ENCODE assay signal across 20 cellular contexts in the genomic region with DNA sequence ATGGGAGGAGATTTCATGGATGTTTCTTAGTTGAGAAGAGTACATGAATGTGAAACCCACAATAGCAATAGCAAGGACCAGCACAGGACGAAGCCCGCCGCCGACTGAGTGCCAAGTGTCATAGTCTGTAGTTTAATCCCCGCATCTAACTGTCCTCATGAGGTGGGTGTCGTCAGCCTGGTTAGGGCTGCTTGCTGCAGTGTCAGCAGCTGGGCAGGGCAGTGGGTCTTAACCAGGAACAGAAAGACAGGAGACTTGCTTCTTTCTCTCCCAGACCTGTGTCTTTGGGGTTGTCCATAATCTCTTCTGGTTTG.
DNase-seq lines count a peak whose midpoint lies in the region; ATAC-seq, FAIRE-seq and TF ChIP-seq lines count a peak whose summit lies in the region.
"Had no signal": no experiment of that assay in that cellular context is flagged by ENCODE, and none has a peak within 500 bp of the region (broad histone marks: within the 10 kb centered on the region; RNA-seq: fewer than 3 reads in every experiment).

No MANE protein-coding gene starts in this region.

- H3K4me1 ChIP-seq in lower lobe of right lung (peaks cover 42% of the 10 kb centered on the region), stomach (peaks cover 13 to 56% (median 37%) of the 10 kb centered on the region in 4 donors)

- H3K36me3 ChIP-seq in lower lobe of right lung (no peaks in the 10 kb centered on the region), stomach (no peaks in the 10 kb centered on the region)
- H3K36me3 ChIP-seq: breast epithelium, thoracic aorta had no signal

- WGBS in stomach, 5 donors: 75 to 94% (median 86%) methylated on average over 6 of the region's 6 CpGs

- peaks cover 41% of the 10 kb centered on the region for H3K27me3 Mint-ChIP-seq in Calu3 (ENCODE audit: unreplicated experiment)

- ATAC-seq in lower lobe of right lung: no peak
- ATAC-seq: HCT116; natural killer cell treated with Interleukin-12 subunit alpha and Interleukin-12 subunit beta and Interleukin-15 and Interleukin-18, amount 100 ng/mL, for 72 hours; PC-3 had no signal

- H3K4me3 ChIP-seq in lower lobe of right lung: no peak overlapping the region
- no peak overlapping the region for H3K4me3 ChIP-seq in stomach

- H3K27ac ChIP-seq in lower lobe of right lung (peak overlapping the region; percentile 2), stomach (peak overlapping the region; percentile 26 to 80 (median 72))
- H3K27ac ChIP-seq: breast epithelium, thoracic aorta had no signal

- H3K4me1 Mint-ChIP-seq in Calu3 (ENCODE audit: low read depth, unreplicated experiment): peaks cover 10% of the 10 kb centered on the region

- no peak overlapping the region for H3K27ac Mint-ChIP-seq in Calu3 (ENCODE audit: unreplicated experiment)
- H3K27ac Mint-ChIP-seq: activated naive CD8-positive, alpha-beta T cell treated with anti-CD3 and anti-CD28 coated beads for 36 hours; activated T-cell treated with anti-CD3 and anti-CD28 coated beads, Interleukin-2, amount 50 U/mL, for 24 hours; natural killer cell treated with Interleukin-12 subunit alpha and Interleukin-12 subunit beta and Interleukin-15 and Interleukin-18, amount 100 ng/mL, for 72 hours had no signal

- intact Hi-C loops in lower lobe of right lung (cut with DNase I): no loop called here
- intact Hi-C loops in stomach (cut with DNase I; ENCODE audit: low total_unique reads): no loop called here
- intact Hi-C loops in Calu3 (cut with micrococcal nuclease; ENCODE audit: unreplicated experiment): no loop called here

- TF ChIP-seq CTCF in lower lobe of right lung (IDR thresholded peaks at IDR 0.05) (no peak), stomach (IDR thresholded peaks at IDR 0.05) (no peak), Calu3 (IDR thresholded peaks at IDR 0.05; ENCODE audit: unreplicated experiment) (no peak)

- TF ChIP-seq EP300 in stomach (IDR thresholded peaks at IDR 0.05): no peak

- no peak for FAIRE-seq in GM12892 (lab: Jason Lieb, UNC)
- FAIRE-seq: TTC549 had no signal

- no peaks in the 10 kb centered on the region for H3K9me3 Mint-ChIP-seq in Calu3 (ENCODE audit: low read depth, unreplicated experiment)
- H3K9me3 Mint-ChIP-seq: activated naive CD8-positive, alpha-beta T cell treated with anti-CD3 and anti-CD28 coated beads for 36 hours; activated T-cell treated with anti-CD3 and anti-CD28 coated beads, Interleukin-2, amount 50 U/mL, for 24 hours; natural killer cell treated with Interleukin-12 subunit alpha and Interleukin-12 subunit beta and Interleukin-15 and Interleukin-18, amount 100 ng/mL, for 72 hours had no signal

- TF ChIP-seq POLR2A in stomach (IDR thresholded peaks at IDR 0.05) (no peak), GM12892 (IDR thresholded peaks at IDR 0.05; ENCODE audit: low read depth, low read length) (no peak)

- H3K9me3 ChIP-seq in lower lobe of right lung (no peaks in the 10 kb centered on the region), stomach (no peaks in the 10 kb centered on the region)
- H3K9me3 ChIP-seq: breast epithelium, thoracic aorta had no signal

- CTCF ChIA-PET in Calu3 (lab: Charles Lee): no interaction called here

- no TSS peak for BruUV-seq in Calu3 (replicated peaks; lab: Mats Ljungman, UMichigan)

- DNase-seq in NCI-H526 treated with DMSO at 0.1 percent for 48 hours (lab: John Stamatoyannopoulos, UW): peak; percentile 73
- peak; percentile 55 for DNase-seq in ecto neural progenitor cell (ENCODE audit: low spot score)
- no peak for DNase-seq in lower lobe of right lung
- no peak for DNase-seq in stomach
- no peak for DNase-seq in GM12892 (ENCODE audit: insufficient read length)
- no peak for DNase-seq in NCI-H128 (lab: John Stamatoyannopoulos, UW; ENCODE audit: unreplicated experiment)
- DNase-seq in SIG-M5 (lab: John Stamatoyannopoulos, UW): no peak
- no peak for DNase-seq in Calu3
- DNase-seq: activated CD4-positive, alpha-beta T cell treated with anti-CD3 and anti-CD28 coated beads, Interleukin-2, amount 50 U/mL, for 4 hours; activated naive CD8-positive, alpha-beta T cell treated with anti-CD3 and anti-CD28 coated beads for 36 hours; activated T-cell treated with anti-CD3 and anti-CD28 coated beads, Interleukin-2, amount 50 U/mL, for 24 hours; AML-193; NCI-H2081 treated with DMSO at 0.1 percent for 48 hours; PC-3; stimulated activated CD4-positive, alpha-beta T cell treated with anti-CD3 and anti-CD28 coated beads, Interleukin-4, amount 100 ng/mL, for 1 hour had no signal

- no peak overlapping the region for H3K4me3 Mint-ChIP-seq in Calu3 (ENCODE audit: low read depth, unreplicated experiment)
- H3K4me3 Mint-ChIP-seq: activated naive CD8-positive, alpha-beta T cell treated with anti-CD3 and anti-CD28 coated beads for 36 hours; activated T-cell treated with anti-CD3 and anti-CD28 coated beads, Interleukin-2, amount 50 U/mL, for 24 hours; natural killer cell treated with Interleukin-12 subunit alpha and Interleukin-12 subunit beta and Interleukin-15 and Interleukin-18, amount 100 ng/mL, for 72 hours had no signal

- no peaks in the 10 kb centered on the region for H3K27me3 ChIP-seq in lower lobe of right lung (ENCODE audit: low read depth)
- no peaks in the 10 kb centered on the region for H3K27me3 ChIP-seq in stomach
- H3K27me3 ChIP-seq: breast epithelium had no signal

- no peaks in the 10 kb centered on the region for H3K36me3 Mint-ChIP-seq in Calu3 (ENCODE audit: insufficient read depth, unreplicated experiment)
- H3K36me3 Mint-ChIP-seq: activated naive CD8-positive, alpha-beta T cell treated with anti-CD3 and anti-CD28 coated beads for 36 hours; natural killer cell treated with Interleukin-12 subunit alpha and Interleukin-12 subunit beta and Interleukin-15 and Interleukin-18, amount 100 ng/mL, for 72 hours had no signal

Comparison
In these comparisons a context has a peak if more than half of its experiments do, and no peak if none do; other contexts are left out.
1. DNase-seq: peak in NCI-H526 treated with DMSO at 0.1 percent for 48 hours (single experiment) and ecto neural progenitor cell (single experiment); none in lower lobe of right lung (single experiment), stomach (single experiment), GM12892 (single experiment), NCI-H128 (single experiment), SIG-M5 (single experiment) and Calu3 (single experiment).